In genomic region chrX:31006027-31006426, GRCh38 we compare ENCODE assay signal across 10 cellular contexts.
"Had no signal": no experiment of that assay in that cellular context is flagged by ENCODE, and none has a peak within 500 bp of the region (broad histone marks: within the 10 kb centered on the region; RNA-seq: fewer than 3 reads in every experiment).

No MANE protein-coding gene starts in this region.

- DNase-seq: HFFc6, KBM-7 had no signal

- H3K36me3 ChIP-seq: HAP-1 had no signal

- H3K4me3 Mint-ChIP-seq: GM23338, HFFc6, IgD-negative memory B cell had no signal

- FAIRE-seq: H1, H54, HepG2 had no signal

- H3K4me3 ChIP-seq: GM23338, HAP-1 had no signal

- H3K27ac ChIP-seq: HL-60 had no signal

- H3K9me3 ChIP-seq: HAP-1 had no signal

- H3K36me3 Mint-ChIP-seq: IgD-negative memory B cell had no signal

- H3K4me1 ChIP-seq: HAP-1 had no signal

- H3K27ac Mint-ChIP-seq: GM23338, HFFc6, IgD-negative memory B cell had no signal

- H3K4me1 Mint-ChIP-seq: GM23338, IgD-negative memory B cell had no signal

- H3K9me3 Mint-ChIP-seq: GM23338, HFFc6 had no signal

- ATAC-seq: GM23338, HCT116, HepG2 had no signal
